In the genomic region with DNA sequence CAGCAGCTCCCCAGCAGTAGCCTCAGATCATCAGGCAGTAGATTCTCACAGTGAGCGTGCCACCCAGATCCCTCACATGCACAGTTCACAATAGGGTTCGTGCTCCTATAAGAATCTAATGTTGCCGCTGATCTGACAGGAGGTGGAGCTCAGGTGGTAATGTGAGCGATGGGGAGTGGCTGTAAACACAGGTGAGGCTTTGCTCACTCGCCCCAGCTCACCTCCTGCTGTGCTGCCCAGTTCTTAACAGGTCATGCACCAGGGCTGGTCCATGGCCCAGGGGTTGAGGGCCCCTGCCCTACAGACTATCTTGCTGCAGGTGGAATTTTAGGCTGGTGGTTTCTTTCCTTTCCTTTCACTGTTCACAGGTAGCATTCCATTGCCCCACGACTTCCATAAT, we compare ENCODE assay signal across 12 cellular contexts.
DNase-seq lines count a peak whose midpoint lies in the region; ATAC-seq and TF ChIP-seq lines count a peak whose summit lies in the region.
"Had no signal": no experiment of that assay in that cellular context is flagged by ENCODE, and none has a peak within 500 bp of the region (broad histone marks: within the 10 kb centered on the region; RNA-seq: fewer than 3 reads in every experiment).

No MANE protein-coding gene starts in this region.

- WGBS in prostate gland, result 83% methylated on average over 6 of the region's 6 CpGs

- H3K4me1 ChIP-seq in HEK293 (ENCODE audit: control insufficient read depth, insufficient read depth, low read length) (no peaks in the 10 kb centered on the region), prostate gland (replicated peaks) (no peaks in the 10 kb centered on the region)
- H3K4me1 ChIP-seq: Caco-2 had no signal

- no peak for TF ChIP-seq CTCF in activated CD8-positive, alpha-beta T cell treated with anti-CD3 and anti-CD28 coated beads for 36 hours (IDR thresholded peaks at IDR 0.05)
- TF ChIP-seq CTCF in HEK293 (tag by site-specific recombination; IDR thresholded peaks at IDR 0.05) (no peak), WTC11 (IDR thresholded peaks at IDR 0.05) (no peak), prostate gland (IDR thresholded peaks at IDR 0.05) (no peak)

- CTCF ChIA-PET in activated CD8-positive, alpha-beta T cell treated with anti-CD3 and anti-CD28 coated beads for 36 hours (lab: Charles Lee), result no interaction called here
- CTCF ChIA-PET in activated CD8-positive, alpha-beta T cell treated with anti-CD3 and anti-CD28 coated beads, Interleukin-2, amount 10 ng/mL, durations not matched to agents 7 days and 5 days (lab: Charles Lee), result no interaction called here
- CTCF ChIA-PET in HEK293 (lab: Yijun Ruan, JAX) (no interaction called here), WTC11 (lab: Charles Lee) (no interaction called here)

- peak; percentile 28 for ATAC-seq in activated CD8-positive, alpha-beta T cell treated with anti-CD3 and anti-CD28 coated beads for 36 hours
- ATAC-seq in activated CD8-positive, alpha-beta T cell treated with anti-CD3 and anti-CD28 coated beads, Interleukin-2, amount 10 ng/mL, durations not matched to agents 7 days and 5 days, result no peak
- no peak for ATAC-seq in WTC11
- ATAC-seq: GM23338 had no signal

- no peaks in the 10 kb centered on the region; the same call in 1 of the 2 replicates for H3K9me3 ChIP-seq in HEK293 (ENCODE audit: control insufficient read depth, insufficient read depth, low read depth, low read length)
- H3K9me3 ChIP-seq in prostate gland, result no peaks in the 10 kb centered on the region
- H3K9me3 ChIP-seq: BLaER1 treated with 17β-estradiol and CSF1 and Interleukin-3, amounts not matched to agents 10 nM and 100 nM; Caco-2 had no signal

- no peak for DNase-seq in activated CD8-positive, alpha-beta T cell treated with anti-CD3 and anti-CD28 coated beads for 36 hours
- DNase-seq in activated CD8-positive, alpha-beta T cell treated with anti-CD3 and anti-CD28 coated beads, Interleukin-2, amount 10 ng/mL, durations not matched to agents 7 days and 5 days, result no peak
- no peak for DNase-seq in WTC11 (ENCODE audit: low spot score)
- no peak for DNase-seq in prostate gland (ENCODE audit: low spot score)
- no peak for DNase-seq in SHP77 (lab: John Stamatoyannopoulos, UW)
- DNase-seq: Caco-2; CD8-positive, alpha-beta memory T cell; HCEC 1CT had no signal

- H3K36me3 ChIP-seq in HEK293 (ENCODE audit: control insufficient read depth in 2 of 2, insufficient read depth in 1 of 2, low read length in 2 of 2) (no peaks in the 10 kb centered on the region), prostate gland (no peaks in the 10 kb centered on the region)
- H3K36me3 ChIP-seq: BLaER1 treated with 17β-estradiol and CSF1 and Interleukin-3, amounts not matched to agents 10 nM and 100 nM had no signal

- H3K27me3 ChIP-seq in prostate gland (replicated peaks; ENCODE audit: insufficient read depth), result no peaks in the 10 kb centered on the region
- H3K27me3 ChIP-seq: BLaER1 treated with 17β-estradiol and CSF1 and Interleukin-3, amounts not matched to agents 10 nM and 100 nM had no signal

- peaks cover 16% of the 10 kb centered on the region for H3K27me3 Mint-ChIP-seq in activated CD8-positive, alpha-beta T cell treated with anti-CD3 and anti-CD28 coated beads for 36 hours
- H3K27me3 Mint-ChIP-seq in activated CD8-positive, alpha-beta T cell treated with anti-CD3 and anti-CD28 coated beads, Interleukin-2, amount 10 ng/mL, durations not matched to agents 7 days and 5 days (ENCODE audit: low read depth), result peaks cover 12% of the 10 kb centered on the region
- H3K27me3 Mint-ChIP-seq in WTC11 (ENCODE audit: low read depth), result peaks cover 11% of the 10 kb centered on the region

- POLR2A ChIA-PET in activated CD8-positive, alpha-beta T cell treated with anti-CD3 and anti-CD28 coated beads for 36 hours (lab: Charles Lee), result no interaction called here
- POLR2A ChIA-PET in activated CD8-positive, alpha-beta T cell treated with anti-CD3 and anti-CD28 coated beads, Interleukin-2, amount 10 ng/mL, durations not matched to agents 7 days and 5 days (lab: Charles Lee), result no interaction called here
- POLR2A ChIA-PET in HEK293 (lab: Yijun Ruan, JAX) (no interaction called here), WTC11 (lab: Charles Lee) (no interaction called here)

- no peaks in the 10 kb centered on the region for H3K9me3 Mint-ChIP-seq in activated CD8-positive, alpha-beta T cell treated with anti-CD3 and anti-CD28 coated beads for 36 hours
- no peaks in the 10 kb centered on the region for H3K9me3 Mint-ChIP-seq in activated CD8-positive, alpha-beta T cell treated with anti-CD3 and anti-CD28 coated beads, Interleukin-2, amount 10 ng/mL, durations not matched to agents 7 days and 5 days (ENCODE audit: insufficient read depth)
- peaks cover 9% of the 10 kb centered on the region for H3K9me3 Mint-ChIP-seq in WTC11
- H3K9me3 Mint-ChIP-seq: CD8-positive, alpha-beta memory T cell had no signal

- no peaks in the 10 kb centered on the region for H3K36me3 Mint-ChIP-seq in activated CD8-positive, alpha-beta T cell treated with anti-CD3 and anti-CD28 coated beads for 36 hours (ENCODE audit: low read depth)
- no peaks in the 10 kb centered on the region for H3K36me3 Mint-ChIP-seq in activated CD8-positive, alpha-beta T cell treated with anti-CD3 and anti-CD28 coated beads, Interleukin-2, amount 10 ng/mL, durations not matched to agents 7 days and 5 days (ENCODE audit: low read depth)
- peaks cover 6% of the 10 kb centered on the region for H3K36me3 Mint-ChIP-seq in WTC11
- H3K36me3 Mint-ChIP-seq: CD8-positive, alpha-beta memory T cell had no signal

- no peak overlapping the region for H3K4me3 Mint-ChIP-seq in activated CD8-positive, alpha-beta T cell treated with anti-CD3 and anti-CD28 coated beads for 36 hours
- no peak overlapping the region for H3K4me3 Mint-ChIP-seq in activated CD8-positive, alpha-beta T cell treated with anti-CD3 and anti-CD28 coated beads, Interleukin-2, amount 10 ng/mL, durations not matched to agents 7 days and 5 days
- H3K4me3 Mint-ChIP-seq in WTC11, result no peak overlapping the region
- H3K4me3 Mint-ChIP-seq: B cell; CD8-positive, alpha-beta memory T cell; GM23338 had no signal

- H3K4me3 ChIP-seq in HEK293 (ENCODE audit: low read depth, low read length) (no peak overlapping the region), prostate gland (no peak overlapping the region)
- H3K4me3 ChIP-seq: BLaER1 treated with 17β-estradiol and CSF1 and Interleukin-3, amounts not matched to agents 10 nM and 100 nM; GM23338 had no signal

- no peak overlapping the region for H3K27ac Mint-ChIP-seq in activated CD8-positive, alpha-beta T cell treated with anti-CD3 and anti-CD28 coated beads for 36 hours
- H3K27ac Mint-ChIP-seq in activated CD8-positive, alpha-beta T cell treated with anti-CD3 and anti-CD28 coated beads, Interleukin-2, amount 10 ng/mL, durations not matched to agents 7 days and 5 days, result no peak overlapping the region
- H3K27ac Mint-ChIP-seq in WTC11, result no peak overlapping the region
- H3K27ac Mint-ChIP-seq: B cell, GM23338 had no signal

- peaks cover 24% of the 10 kb centered on the region for H3K4me1 Mint-ChIP-seq in activated CD8-positive, alpha-beta T cell treated with anti-CD3 and anti-CD28 coated beads for 36 hours (ENCODE audit: low read depth)
- H3K4me1 Mint-ChIP-seq in activated CD8-positive, alpha-beta T cell treated with anti-CD3 and anti-CD28 coated beads, Interleukin-2, amount 10 ng/mL, durations not matched to agents 7 days and 5 days (ENCODE audit: low read depth), result no peaks in the 10 kb centered on the region
- peaks cover 19% of the 10 kb centered on the region for H3K4me1 Mint-ChIP-seq in WTC11
- H3K4me1 Mint-ChIP-seq: B cell had no signal

- intact Hi-C loops in activated CD8-positive, alpha-beta T cell treated with anti-CD3 and anti-CD28 coated beads for 36 hours (cut with micrococcal nuclease), result no loop called here
- intact Hi-C loops in prostate gland (cut with DNase I), result no loop called here

- TF ChIP-seq POLR2A in prostate gland (IDR thresholded peaks at IDR 0.05), result no peak

- no peak overlapping the region for H3K27ac ChIP-seq in HEK293 (ENCODE audit: extremely low read depth, low read depth, low read length)
- no peak overlapping the region for H3K27ac ChIP-seq in prostate gland
- H3K27ac ChIP-seq: BLaER1 treated with 17β-estradiol and CSF1 and Interleukin-3, amounts not matched to agents 10 nM and 100 nM had no signal

TF ChIP-seq in HEK293, 187 proteins besides CTCF, POLR2A, EP300 and RAD21:
- 0 out of 2 replicates have a peak, but pooled peaks have one; percentile 68 for TF ChIP-seq ZNF549 (tag by site-specific recombination; IDR thresholded peaks at IDR 0.05)
- TF ChIP-seq SALL2 (tag by site-specific recombination; IDR thresholded peaks at IDR 0.05; ENCODE audit: borderline replicate concordance), result no peak
- TF ChIP-seq ZNF610 (tag by site-specific recombination; IDR thresholded peaks at IDR 0.05; ENCODE audit: borderline replicate concordance), result peak; percentile 99

TF ChIP-seq in WTC11, 78 proteins besides CTCF, POLR2A, EP300 and RAD21 (continues in another document):
- TF ChIP-seq, protein P1, sequence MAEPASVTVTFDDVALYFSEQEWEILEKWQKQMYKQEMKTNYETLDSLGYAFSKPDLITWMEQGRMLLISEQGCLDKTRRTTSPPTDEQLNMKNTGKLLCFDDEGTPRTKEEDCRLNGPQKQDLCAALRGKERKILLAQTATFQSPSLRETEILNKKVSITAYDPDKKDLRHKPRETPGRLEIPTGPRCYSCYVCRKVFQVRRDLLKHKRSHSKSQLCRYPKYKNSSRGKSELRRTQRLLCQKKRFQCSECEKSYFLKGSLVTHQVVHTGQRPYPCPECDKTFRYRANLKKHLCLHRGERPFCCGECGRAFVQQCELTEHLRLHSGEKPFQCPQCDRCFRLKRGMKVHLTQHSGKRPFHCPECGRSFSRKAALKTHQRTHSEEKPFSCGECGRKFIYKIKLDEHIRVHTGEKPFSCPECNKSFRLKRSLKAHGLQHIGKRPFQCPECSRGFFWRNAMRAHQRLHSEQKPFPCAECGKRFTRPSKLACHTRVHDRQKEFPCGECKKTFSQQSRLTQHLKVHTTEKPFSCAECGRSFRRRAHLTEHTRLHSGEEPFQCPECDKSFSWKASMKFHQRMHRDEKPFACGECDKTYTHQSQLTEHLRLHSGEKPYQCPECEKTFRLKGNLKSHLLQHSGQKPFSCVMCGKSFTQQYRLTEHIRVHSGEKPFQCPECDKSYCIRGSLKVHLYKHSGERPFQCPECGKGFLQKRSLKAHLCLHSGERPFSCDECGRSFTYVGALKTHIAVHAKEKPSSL (CRISPR knock-in tag; conservative IDR thresholded peaks at IDR 0.05), result no peak
- TF ChIP-seq ZNF317 (CRISPR knock-in tag; IDR thresholded peaks at IDR 0.05; ENCODE audit: borderline replicate concordance, low read depth), result peak; percentile 89
